Comparison of ENCODE assay signal across 9 cellular contexts in the genomic region with DNA sequence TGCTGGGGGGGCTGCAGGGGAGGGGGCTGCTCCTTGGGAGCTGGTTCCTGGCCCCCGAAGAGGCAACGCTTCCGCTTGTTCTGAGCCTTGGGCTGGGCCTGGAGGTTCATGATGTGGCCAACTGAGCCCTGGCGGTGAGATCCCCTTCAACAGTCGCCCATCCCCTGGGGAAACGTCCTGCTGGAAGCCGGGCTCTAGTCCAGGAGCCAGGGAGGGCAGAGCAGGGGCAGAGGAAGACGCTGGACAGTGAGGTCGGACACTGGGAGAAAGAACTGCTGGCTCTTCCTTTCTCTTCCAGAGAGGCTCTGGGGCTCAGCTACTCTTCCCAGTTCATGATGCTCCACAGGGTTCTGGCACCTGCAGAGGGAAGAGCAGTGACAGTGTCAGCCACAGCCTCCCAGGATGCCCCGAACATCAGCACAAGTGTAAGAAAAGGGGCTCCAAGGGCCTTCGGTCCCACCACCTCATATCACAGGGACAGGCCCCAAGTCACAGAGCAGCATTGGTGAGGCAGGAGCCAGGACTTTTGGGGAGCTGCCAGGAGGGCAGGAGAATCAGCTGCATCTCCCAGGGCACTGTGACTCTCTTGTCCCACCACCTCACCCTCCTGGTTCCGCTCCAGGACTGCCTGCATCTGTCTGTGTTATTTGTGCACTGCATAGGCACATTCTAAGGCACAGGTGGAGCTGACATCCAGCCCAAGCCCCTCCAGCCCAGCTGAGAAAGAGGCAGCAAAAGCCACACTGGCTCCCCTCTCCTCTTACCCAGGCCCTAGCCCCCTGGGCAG. TPM values are rescaled to one million over a fixed set of nuclear protein-coding genes. Genes with fewer than 3 reads are reported as not detected.
DNase-seq lines count a peak whose midpoint lies in the region; ATAC-seq and TF ChIP-seq lines count a peak whose summit lies in the region.
"Had no signal": no experiment of that assay in that cellular context is flagged by ENCODE, and none has a peak within 500 bp of the region (broad histone marks: within the 10 kb centered on the region; RNA-seq: fewer than 3 reads in every experiment).

No MANE protein-coding gene starts in this region.

- H3K27me3 ChIP-seq in GM23248 (replicated peaks; ENCODE audit: insufficient read depth) (no peaks in the 10 kb centered on the region), smooth muscle cell (ENCODE audit: low read depth) (no peaks in the 10 kb centered on the region), MG63 (no peaks in the 10 kb centered on the region)

- peak overlapping the region; percentile 84 for H3K4me3 Mint-ChIP-seq in activated naive CD8-positive, alpha-beta T cell
- H3K4me3 Mint-ChIP-seq in immature natural killer cell: peak overlapping the region; percentile 5 to 91 (median 54)

- H4K20me1 ChIP-seq in GM23248 (ENCODE audit: insufficient read depth) (peaks cover 6% of the 10 kb centered on the region; the same call in 1 of the 2 replicates), smooth muscle cell (ENCODE audit: low read depth) (peaks cover 63% of the 10 kb centered on the region)

- in situ Hi-C loops in GM23248 (cut with MboI): loop anchor here (10.0 kb wide), 1 partner anchor 85 kb away; no protein-coding TSS in a partner anchor

- H3F3A ChIP-seq in GM23248 (ENCODE audit: insufficient read depth): peaks cover 12% of the 10 kb centered on the region; the same call in 1 of the 2 replicates
- H3F3A ChIP-seq in smooth muscle cell (ENCODE audit: low read depth): peaks cover 6% of the 10 kb centered on the region

- peak overlapping the region; percentile 76 for H3K27ac ChIP-seq in GM23248
- H3K27ac ChIP-seq in smooth muscle cell (ENCODE audit: low read depth): peak overlapping the region; percentile 82

- no peak overlapping the region for H2AFZ ChIP-seq in GM23248
- no peak overlapping the region for H2AFZ ChIP-seq in smooth muscle cell (ENCODE audit: low read depth)

- H3K79me2 ChIP-seq in GM23248 (ENCODE audit: insufficient read depth): peaks cover 97% of the 10 kb centered on the region
- peaks cover 41% of the 10 kb centered on the region for H3K79me2 ChIP-seq in smooth muscle cell (ENCODE audit: low read depth)

- no peak for TF ChIP-seq CTCF in smooth muscle cell (IDR thresholded peaks at IDR 0.05; ENCODE audit: borderline replicate concordance, insufficient read depth, poor library complexity, severe bottlenecking)

- no peak for ATAC-seq in GM18870 (IDR thresholded peaks at IDR 0.05; ENCODE audit: unreplicated experiment)

- WGBS in GM23248 (ENCODE audit: low coverage in 1 of 2, low lambda C conversion rate in 2 of 2, missing lambda C conversion rate in 2 of 2), 2 experiments: 76 to 80% methylated on average over 11 to 12 of the region's 12 CpGs
- 93% methylated on average over 12 of the region's 12 CpGs for WGBS in smooth muscle cell (ENCODE audit: low lambda C conversion rate)

- H3K36me3 ChIP-seq in GM23248 (ENCODE audit: low read depth) (peaks cover 13% of the 10 kb centered on the region), smooth muscle cell (ENCODE audit: low read depth) (peaks cover 5% of the 10 kb centered on the region), MG63 (peaks cover 20% of the 10 kb centered on the region)

- no peaks in the 10 kb centered on the region for H3K27me3 Mint-ChIP-seq in activated naive CD8-positive, alpha-beta T cell
- H3K27me3 Mint-ChIP-seq in immature natural killer cell (ENCODE audit: low read depth in 3 of 3): peaks cover 0 to 16% (median 3%) of the 10 kb centered on the region in 3 donors

- H3K9ac ChIP-seq in GM23248: peak overlapping the region; percentile 69
- H3K9ac ChIP-seq in smooth muscle cell (ENCODE audit: low read depth): no peak overlapping the region

- H3K9me3 ChIP-seq in GM23248 (ENCODE audit: low read depth) (no peaks in the 10 kb centered on the region), smooth muscle cell (replicated peaks; ENCODE audit: low read depth) (no peaks in the 10 kb centered on the region), MG63 (no peaks in the 10 kb centered on the region)

- no peaks in the 10 kb centered on the region for H3K9me2 ChIP-seq in GM23248 (ENCODE audit: insufficient read depth)

- H3K36me3 Mint-ChIP-seq in activated naive CD8-positive, alpha-beta T cell: peaks cover 3% of the 10 kb centered on the region
- peaks cover 0 to 12% (median 0%) of the 10 kb centered on the region in 3 donors for H3K36me3 Mint-ChIP-seq in immature natural killer cell

- H3K4me1 Mint-ChIP-seq in activated naive CD8-positive, alpha-beta T cell (ENCODE audit: low read depth): peaks cover 62% of the 10 kb centered on the region
- H3K4me1 Mint-ChIP-seq in immature natural killer cell: peaks cover 61% of the 10 kb centered on the region in 2 donors

- no peak for DNase-seq in GM23248
- no peak for DNase-seq in immature natural killer cell
- no peak for DNase-seq in smooth muscle cell (lab: John Stamatoyannopoulos, UW; ENCODE audit: unreplicated experiment)
- DNase-seq in DMS53 treated with DMSO at 0.1 percent for 48 hours (lab: John Stamatoyannopoulos, UW; ENCODE audit: unreplicated experiment): no peak
- no peak for DNase-seq in hippocampal formation (lab: John Stamatoyannopoulos, UW)
- no peak for DNase-seq in MG63
- DNase-seq: glutamatergic neuron had no signal

- H3K4me1 ChIP-seq in GM23248 (ENCODE audit: insufficient read depth) (peaks cover 45% of the 10 kb centered on the region), smooth muscle cell (ENCODE audit: low read depth) (peaks cover 32% of the 10 kb centered on the region)

- H3K4me3 ChIP-seq in GM23248 (no peak overlapping the region), smooth muscle cell (no peak overlapping the region), MG63 (no peak overlapping the region)

- peak overlapping the region; percentile 93 for H3K27ac Mint-ChIP-seq in activated naive CD8-positive, alpha-beta T cell
- H3K27ac Mint-ChIP-seq in immature natural killer cell: peak overlapping the region; percentile 90 to 98 (median 96)

- no peaks in the 10 kb centered on the region for H3K9me3 Mint-ChIP-seq in activated naive CD8-positive, alpha-beta T cell (ENCODE audit: low read depth)
- no peaks in the 10 kb centered on the region for H3K9me3 Mint-ChIP-seq in immature natural killer cell

- H3K4me2 ChIP-seq in GM23248 (ENCODE audit: unreplicated experiment) (peak overlapping the region; percentile 61), smooth muscle cell (no peak overlapping the region)

RNA-seq across cellular contexts. Expression of a gene that starts 25.9 kb away (rescaled TPM):
- 14.2 and 18.2 TPM in 2 replicates for total RNA-seq in GM23248 (2014; rRNA removed; shearing (Covaris generic))
- polyA plus RNA-seq in GM23248 (2016; fragmentation: Nextera tagmentation; extraction: Ambion mirVana): 64.7 and 67.7 TPM in 2 replicates
- polyA plus RNA-seq in immature natural killer cell: 10 to 100 TPM; 19.6 to 39.2 (median 23.8) TPM
- total RNA-seq in smooth muscle cell: 16.5 and 22.4 TPM in 2 replicates
- polyA plus RNA-seq in smooth muscle cell: 43.5 and 52.7 TPM in 2 replicates
- 22.1 and 38.5 TPM in 2 replicates for total RNA-seq in MG63 (2014; rRNA removed; shearing (Covaris generic); ENCODE audit: low replicate concordance)
